3 cellular contexts compared by ENCODE assay signal in the genomic region with DNA sequence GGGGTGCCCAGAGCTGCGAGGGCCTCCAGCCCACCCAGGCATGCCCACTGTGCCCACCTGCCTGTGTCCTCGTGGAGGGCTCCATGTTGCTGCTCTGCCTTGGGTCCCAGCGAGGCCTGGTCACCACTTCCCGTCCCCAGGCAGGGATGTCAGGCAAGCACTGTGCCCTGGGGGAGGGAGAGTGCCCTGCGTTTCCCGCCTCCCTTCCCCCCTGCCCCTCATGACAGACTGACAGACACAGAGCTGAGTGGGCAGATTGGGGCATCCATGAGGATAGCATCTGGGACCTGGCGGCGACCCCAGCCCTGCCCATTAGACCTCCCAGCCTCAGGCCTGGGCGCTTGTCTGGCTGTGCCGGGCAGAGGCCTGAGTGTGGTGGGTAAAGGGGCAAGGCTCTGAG. TPM values are rescaled to one million over a fixed set of nuclear protein-coding genes. Genes with fewer than 3 reads are reported as not detected.
"Had no signal": no experiment of that assay in that cellular context is flagged by ENCODE, and none has a peak within 500 bp of the region (broad histone marks: within the 10 kb centered on the region; RNA-seq: fewer than 3 reads in every experiment).

No MANE protein-coding gene starts in this region.

- ATAC-seq: GM12878 had no signal

- DNase-seq: GDM1, GF-D8 had no signal

- H3K4me3 ChIP-seq: GM12878 had no signal

RNA-seq across cellular contexts. Expression of gene KCNT1, which starts 56.9 kb away (rescaled TPM):
- total RNA-seq: GM12878 had no signal
- polyA plus RNA-seq: GM12878 had no signal

RNA-seq across cellular contexts. Expression of gene SOHLH1, which starts 59.6 kb away (rescaled TPM):
- total RNA-seq: GM12878 had no signal
- polyA plus RNA-seq: GM12878 had no signal
